ENCODE assay signal across 8 cellular contexts in genomic region chr22:50562523-50563409, GRCh38. TPM values are rescaled to one million over a fixed set of nuclear protein-coding genes. Genes with fewer than 3 reads are reported as not detected.
DNase-seq lines count a peak whose midpoint lies in the region; ATAC-seq and TF ChIP-seq lines count a peak whose summit lies in the region.

Gene SYCE3 (minus strand): TSS chr22:50562919. CDS start chr22:50556405, 6,514 bp downstream.

- H3K4me3 ChIP-seq in SK-N-MC, result peak within 1 kb of the TSS; percentile 89
- H3K4me3 ChIP-seq in ovary, result peak within 1 kb of the TSS; percentile 29
- H3K4me3 ChIP-seq in thyroid gland (replicated peaks in 1 of 3), result peak within 1 kb of the TSS in 2 of 3 donors; percentile 37 to 40

- POLR2A ChIA-PET in GM10248 (lab: Yijun Ruan, JAX), result interaction anchor here (0.6 to 1.3 kb wide), 4 partner anchors 14 to 55 kb away, joined by 3 to 6 read pairs (median 4); partner anchors contain the start of genes CPT1B, LMF2 and NCAPH2

- H3K36me3 ChIP-seq in SK-N-MC (ENCODE audit: insufficient read depth, low read length) (no peaks in the 10 kb centered on the region), ovary (no peaks in the 10 kb centered on the region), thyroid gland (no peaks in the 10 kb centered on the region)

- TF ChIP-seq EP300 in ovary (IDR thresholded peaks at IDR 0.05), result no peak

- CTCF ChIA-PET in GM10248 (lab: Yijun Ruan, JAX), result interaction anchor here (0.6 to 5.2 kb wide), 30 partner anchors 10 to 323 kb away, joined by 3 to 68 read pairs (median 4); partner anchors contain the start of genes ARSA, CHKB, CPT1B and KLHDC7B

- H3K9ac ChIP-seq in SK-N-MC (ENCODE audit: insufficient read length), result peak within 1 kb of the TSS; percentile 72

- TF ChIP-seq CTCF in GM10248 (IDR thresholded peaks at IDR 0.05; ENCODE audit: control extremely low read depth, extremely low read depth, low read depth, missing control alignments) (peak; percentile 85), ovary (IDR thresholded peaks at IDR 0.05) (peak; percentile 92 to 99 (median 95)), thyroid gland (IDR thresholded peaks at IDR 0.05) (peak; percentile 69 to 98 (median 96))

- peak; percentile 91 for ATAC-seq in HG02571 (IDR thresholded peaks at IDR 0.05; ENCODE audit: unreplicated experiment)
- ATAC-seq in activated naive CD4-positive, alpha-beta T cell treated with anti-CD3 and anti-CD28 coated beads, Interleukin-2, amount 50 U/mL, for 72 hours, result peak; percentile 97 to 98

- no peaks in the 10 kb centered on the region for H3K9me3 ChIP-seq in SK-N-MC (ENCODE audit: low read depth, low read length)
- H3K9me3 ChIP-seq in ovary, result no peaks in the 10 kb centered on the region
- H3K9me3 ChIP-seq in thyroid gland, result no peaks in the 10 kb centered on the region

- DNase-seq in GM10248 (ENCODE audit: extremely low spot score), result peak; percentile 98
- peak; percentile 95 for DNase-seq in NCI-H1048 (lab: John Stamatoyannopoulos, UW)
- peak; percentile 50 for DNase-seq in SK-N-MC (ENCODE audit: low read depth, low spot score)
- peak; percentile 98 to 100 for DNase-seq in activated naive CD4-positive, alpha-beta T cell treated with anti-CD3 and anti-CD28 coated beads, Interleukin-2, amount 50 U/mL, for 72 hours (ENCODE audit: low spot score in 2 of 2)
- peak; percentile 92 to 99 (median 98) for DNase-seq in head of caudate nucleus
- peak; percentile 95 to 97 (median 96) for DNase-seq in ovary
- peak; percentile 99 for DNase-seq in thyroid gland

- no peaks in the 10 kb centered on the region for H3K9me3 Mint-ChIP-seq in activated naive CD4-positive, alpha-beta T cell treated with anti-CD3 and anti-CD28 coated beads, Interleukin-2, amount 50 U/mL, for 72 hours

- H3K27me3 ChIP-seq in ovary, result no peaks in the 10 kb centered on the region
- H3K27me3 ChIP-seq in thyroid gland, result no peaks in the 10 kb centered on the region

- intact Hi-C loops in head of caudate nucleus (cut with DNase I), result no loop called here
- intact Hi-C loops in ovary (cut with DNase I), result no loop called here
- intact Hi-C loops in thyroid gland (cut with DNase I), result no loop called here

- H3K36me3 Mint-ChIP-seq in activated naive CD4-positive, alpha-beta T cell treated with anti-CD3 and anti-CD28 coated beads, Interleukin-2, amount 50 U/mL, for 72 hours, result no peaks in the 10 kb centered on the region

- H3K27ac ChIP-seq in SK-N-MC, result no peak within 1 kb of the TSS
- no peak within 1 kb of the TSS for H3K27ac ChIP-seq in ovary
- peak within 1 kb of the TSS; percentile 52 to 82 (median 70) for H3K27ac ChIP-seq in thyroid gland

- 2 to 6% (median 5%) methylated on average over 54 to 61 of the region's 61 CpGs for WGBS in ovary, 3 donors
- 4 to 7% methylated on average over 40 to 55 of the region's 61 CpGs for WGBS in thyroid gland, 2 donors

- TF ChIP-seq POLR2A in ovary (IDR thresholded peaks at IDR 0.05) (no peak), thyroid gland (IDR thresholded peaks at IDR 0.05) (peak; percentile 53 to 97)

- H3K27ac Mint-ChIP-seq in activated naive CD4-positive, alpha-beta T cell treated with anti-CD3 and anti-CD28 coated beads, Interleukin-2, amount 50 U/mL, for 72 hours, result peak within 1 kb of the TSS; percentile 81 to 91

- H3K4me1 ChIP-seq in ovary (ENCODE audit: insufficient read depth), result peaks cover 5% of the 10 kb centered on the region
- peaks cover 11 to 12% of the 10 kb centered on the region in 2 donors for H3K4me1 ChIP-seq in thyroid gland

RNA-seq across cellular contexts. Expression of gene SYCE3, which starts in this region (rescaled TPM):
- total RNA-seq in activated naive CD4-positive, alpha-beta T cell treated with anti-CD3 and anti-CD28 coated beads, Interleukin-2, amount 50 U/mL, for 72 hours, result 1 to 10 TPM in 1 of 2 donors, under 1 TPM in 1; 0.80 to 3.9 TPM
- total RNA-seq in ovary (not detected), thyroid gland (1 to 10 TPM in 3 of 4 donors, not detected in 1; 3.5 to 6.0 (median 4.3) TPM)
- polyA plus RNA-seq in ovary, result not detected

Comparison
In these comparisons a context has a peak if more than half of its experiments do, and no peak if none do; other contexts are left out.
1. Peak in DNase-seq and H3K4me3 ChIP-seq in ovary; RNA of the gene not detected or under 1 TPM.
2. H3K27ac ChIP-seq: peak in thyroid gland (3 of 3); none in SK-N-MC (single experiment) and ovary (0 of 2).
3. H3K4me3 ChIP-seq: peak in every context shown above with its lines; median percentile 89 in SK-N-MC; 38 in thyroid gland; 29 in ovary.
4. Peak in every context shown above with its lines, with median percentiles within 50 percentile points of each other: DNase-seq and CTCF ChIP-seq.